ENCODE assay signal across 22 cellular contexts in genomic region chr20:45850926-45851325, GRCh38. TPM values are rescaled to one million over a fixed set of nuclear protein-coding genes. Genes with fewer than 3 reads are reported as not detected.
"Had no signal": no experiment of that assay in that cellular context is flagged by ENCODE, and none has a peak within 500 bp of the region (broad histone marks: within the 10 kb centered on the region; RNA-seq: fewer than 3 reads in every experiment).

No MANE protein-coding gene starts in this region.

- H3K36me3 ChIP-seq: uterus had no signal

- H3K27me3 ChIP-seq: colonic mucosa, esophagus squamous epithelium, tibial nerve, uterus had no signal

- H3K9me3 ChIP-seq: colonic mucosa, esophagus squamous epithelium, tibial nerve, uterus had no signal

- H3K4me3 ChIP-seq: colonic mucosa, esophagus squamous epithelium, lung, tibial nerve, uterus had no signal

- DNase-seq: activated CD4-positive, alpha-beta memory T cell treated with anti-CD3 and anti-CD28 coated beads for 36 hours; activated naive CD8-positive, alpha-beta T cell treated with anti-CD3 and anti-CD28 coated beads for 36 hours; colonic mucosa; esophagus squamous epithelium; hippocampal formation; islet precursor cell; left colon; midbrain; stimulated activated CD4-positive, alpha-beta T cell treated with anti-CD3 and anti-CD28 coated beads, Interleukin-2, amount 100 ng/mL, for 24 hours; stimulated activated naive CD8-positive, alpha-beta T cell treated with anti-CD3 and anti-CD28 coated beads, Interleukin-15, Interleukin-2, amounts not matched to agents 100 U/mL and 50 U/mL, for 24 hours; substantia nigra; T-helper 1 cell; T1000; uterus; WERI-Rb-1 had no signal

- ATAC-seq: left colon; SK-N-SH treated with all-trans-retinoic acid at 6 μM for 48 hours; stimulated activated naive CD8-positive, alpha-beta T cell treated with anti-CD3 and anti-CD28 coated beads, Interleukin-15, Interleukin-2, amounts not matched to agents 100 U/mL and 50 U/mL, for 24 hours had no signal

- FAIRE-seq: endometrium had no signal

- H3K27ac ChIP-seq: colonic mucosa, tibial nerve, uterus, WERI-Rb-1 had no signal

- H3K4me3 Mint-ChIP-seq: activated CD4-positive, alpha-beta memory T cell treated with anti-CD3 and anti-CD28 coated beads for 36 hours; activated naive CD8-positive, alpha-beta T cell treated with anti-CD3 and anti-CD28 coated beads for 36 hours; brain; central memory CD8-positive, alpha-beta T cell; nephron had no signal

- H3K27me3 Mint-ChIP-seq: activated CD4-positive, alpha-beta memory T cell treated with anti-CD3 and anti-CD28 coated beads for 36 hours; activated naive CD8-positive, alpha-beta T cell treated with anti-CD3 and anti-CD28 coated beads for 36 hours; brain; central memory CD8-positive, alpha-beta T cell had no signal

- H3K9me3 Mint-ChIP-seq: activated CD4-positive, alpha-beta memory T cell treated with anti-CD3 and anti-CD28 coated beads for 36 hours; activated naive CD8-positive, alpha-beta T cell treated with anti-CD3 and anti-CD28 coated beads for 36 hours; brain; central memory CD8-positive, alpha-beta T cell; nephron had no signal

- H3K27ac Mint-ChIP-seq: activated CD4-positive, alpha-beta memory T cell treated with anti-CD3 and anti-CD28 coated beads for 36 hours; activated naive CD8-positive, alpha-beta T cell treated with anti-CD3 and anti-CD28 coated beads for 36 hours; nephron had no signal

RNA-seq across cellular contexts. Expression of gene TNNC2, which starts 23.8 kb away (rescaled TPM):
- total RNA-seq: activated CD4-positive, alpha-beta memory T cell treated with anti-CD3 and anti-CD28 coated beads for 36 hours; activated naive CD8-positive, alpha-beta T cell treated with anti-CD3 and anti-CD28 coated beads for 36 hours had no signal
